Comparison of ENCODE assay signal across 1 cellular context in genomic region chr16:21277927-21278706, GRCh38.
A peak's percentile ranks its signal among the peaks of the same experiment; 100 is the strongest.
TF ChIP-seq lines count a peak whose summit lies in the region.

Gene CRYM, minus strand, starts transcription at chr16:21278290. Its CDS starts 39 bp downstream, at chr16:21278251.

TF ChIP-seq in HepG2, 621 proteins besides CTCF, POLR2A, EP300 and RAD21 (continued from another document and continues in another):
- TF ChIP-seq IRF9 (CRISPR knock-in tag; IDR thresholded peaks at IDR 0.05; ENCODE audit: borderline replicate concordance) (peak; percentile 98), ZNF646 (CRISPR knock-in tag; IDR thresholded peaks at IDR 0.05) (0 out of 2 replicates have a peak, but pooled peaks have one; percentile 40), ATF6 (CRISPR knock-in tag; conservative IDR thresholded peaks at IDR 0.05) (0 out of 2 replicates have a peak, but pooled peaks have one; percentile 60), PCBP1 (IDR thresholded peaks at IDR 0.05; ENCODE audit: borderline replicate concordance, low read depth, low read length) (peak; percentile 98), MAX (IDR thresholded peaks at IDR 0.05) (peak; percentile 63), ZSCAN25 (CRISPR knock-in tag; IDR thresholded peaks at IDR 0.05) (peak; percentile 92), ZNF180 (CRISPR knock-in tag; IDR thresholded peaks at IDR 0.05; ENCODE audit: borderline replicate concordance, low read depth) (no peak), TFAP4 (IDR thresholded peaks at IDR 0.05; ENCODE audit: borderline replicate concordance, low read depth) (peak; percentile 36; the same call in 1 of the 2 replicates), ZEB1 (IDR thresholded peaks at IDR 0.05; ENCODE audit: insufficient replicate concordance, low read depth) (peak; percentile 69), THAP9 (CRISPR knock-in tag; IDR thresholded peaks at IDR 0.05; ENCODE audit: borderline replicate concordance) (peak; percentile 82), ZNF121 (CRISPR knock-in tag; IDR thresholded peaks at IDR 0.05) (peak; percentile 55; the same call in 1 of the 2 replicates), ZNF800 (CRISPR knock-in tag; IDR thresholded peaks at IDR 0.05) (peak; percentile 93), AHR (CRISPR knock-in tag; IDR thresholded peaks at IDR 0.05) (peak; percentile 79; the same call in 1 of the 2 replicates), ZNF414 (CRISPR knock-in tag; IDR thresholded peaks at IDR 0.05) (peak; percentile 60), ZNF556 (CRISPR knock-in tag; IDR thresholded peaks at IDR 0.05; ENCODE audit: borderline replicate concordance) (peak; percentile 90), BHLHE40 (IDR thresholded peaks at IDR 0.05; ENCODE audit: low read length) (peak; percentile 35; the same call in 1 of the 2 replicates), HNRNPL (IDR thresholded peaks at IDR 0.05; ENCODE audit: low read depth, low read length) (peak; percentile 93), ZNF839 (CRISPR knock-in tag; IDR thresholded peaks at IDR 0.05; ENCODE audit: borderline replicate concordance) (peak; percentile 96; the same call in 1 of the 2 replicates), THYN1 (CRISPR knock-in tag; IDR thresholded peaks at IDR 0.05; ENCODE audit: borderline replicate concordance, low read depth) (no peak), HNRNPLL (IDR thresholded peaks at IDR 0.05; ENCODE audit: low read depth, low read length, poor library complexity, severe bottlenecking) (peak; percentile 83), ZNF280D (CRISPR knock-in tag; IDR thresholded peaks at IDR 0.05) (peak; percentile 43; the same call in 1 of the 2 replicates), ZFP41 (CRISPR knock-in tag; IDR thresholded peaks at IDR 0.05; ENCODE audit: borderline replicate concordance) (0 out of 2 replicates have a peak, but pooled peaks have one; percentile 55), ZNF891 (CRISPR knock-in tag; IDR thresholded peaks at IDR 0.05) (peak; percentile 83), PHF8 (CRISPR knock-in tag; IDR thresholded peaks at IDR 0.05) (peak; percentile 51; the same call in 1 of the 2 replicates), MAFK (conservative IDR thresholded peaks at IDR 0.05 in 1 of 2, IDR thresholded peaks at IDR 0.05 in 1 of 2; ENCODE audit: low read length in 2 of 2) (no peak), TBX2 (CRISPR knock-in tag; IDR thresholded peaks at IDR 0.05; ENCODE audit: borderline replicate concordance) (peak; percentile 89), THRA (CRISPR knock-in tag; IDR thresholded peaks at IDR 0.05; ENCODE audit: borderline replicate concordance) (peak; percentile 84), MAFF (IDR thresholded peaks at IDR 0.05; ENCODE audit: low read depth, low read length) (no peak), SSRP1 (CRISPR knock-in tag; IDR thresholded peaks at IDR 0.05) (peak; percentile 90; the same call in 1 of the 2 replicates), SP1 (IDR thresholded peaks at IDR 0.05) (no peak), SP1 (CRISPR knock-in tag; IDR thresholded peaks at IDR 0.05) (peak; percentile 96), KLF12 (CRISPR knock-in tag; IDR thresholded peaks at IDR 0.05; ENCODE audit: borderline replicate concordance) (peak; percentile 84; the same call in 1 of the 2 replicates), ZNF468 (CRISPR knock-in tag; IDR thresholded peaks at IDR 0.05) (no peak)
